Comparison of ENCODE assay signal across 8 cellular contexts in the genomic region with DNA sequence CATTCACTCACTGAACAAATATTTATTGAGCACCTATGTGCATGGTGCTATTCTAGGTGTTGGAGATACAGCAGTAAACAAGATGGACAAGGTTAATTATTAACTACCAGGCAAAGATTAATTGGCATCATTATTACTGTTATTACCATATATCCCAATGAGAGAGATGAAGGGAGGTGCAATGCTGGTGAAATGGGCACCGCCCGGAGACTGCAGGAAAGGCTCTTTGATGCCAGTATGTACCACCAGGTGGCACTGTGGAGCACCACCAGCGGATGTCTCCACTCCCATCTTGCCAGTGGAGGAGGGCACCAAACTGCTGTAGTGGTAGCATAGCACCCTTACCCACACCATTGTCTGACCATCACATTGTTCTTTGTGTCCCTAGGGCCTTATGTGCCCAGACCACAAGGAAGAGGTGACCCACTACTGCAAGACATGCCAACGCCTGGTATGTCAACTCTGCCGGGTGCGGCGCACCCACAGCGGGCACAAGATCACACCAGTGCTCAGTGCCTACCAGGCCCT. TPM values are rescaled to one million over a fixed set of nuclear protein-coding genes. Genes with fewer than 3 reads are reported as not detected.
DNase-seq lines count a peak whose midpoint lies in the region; ATAC-seq and TF ChIP-seq lines count a peak whose summit lies in the region.

No MANE protein-coding gene starts in this region.

- H3K4me3 ChIP-seq in sigmoid colon: no peak overlapping the region

- DNase-seq in NCI-H524 (lab: John Stamatoyannopoulos, UW) (peak; percentile 35 to 59), NCI-H524 treated with DMSO at 0.1 percent for 48 hours (lab: John Stamatoyannopoulos, UW) (no peak), NCI-H2081 (lab: John Stamatoyannopoulos, UW) (peak; percentile 84 to 86), T-helper 22 cell (ENCODE audit: low read depth) (peak; percentile 51), anterior cingulate cortex (lab: John Stamatoyannopoulos, UW) (peak in 53 of 58 donors; percentile 31 to 93 (median 70)), left ventricle myocardium superior (peak; percentile 86), sigmoid colon (peak; percentile 91)

- intact Hi-C loops in left ventricle myocardium superior (cut with micrococcal nuclease) (no loop called here), sigmoid colon (cut with DNase I) (loop anchor here (1.0 kb wide), 1 partner anchor 17 kb away; no protein-coding TSS in a partner anchor)

- TF ChIP-seq POLR2A in sigmoid colon (IDR thresholded peaks at IDR 0.05): no peak

- 54 to 61% methylated on average over 8 of the region's 8 CpGs for WGBS in sigmoid colon, 2 donors

- H3K27me3 ChIP-seq in sigmoid colon: peaks cover 12 to 29% (median 20%) of the 10 kb centered on the region in 3 donors

- H3K9me3 ChIP-seq in sigmoid colon: no peaks in the 10 kb centered on the region

- no peak for TF ChIP-seq EP300 in sigmoid colon (IDR thresholded peaks at IDR 0.05)

- peak; percentile 88 to 94 (median 91) for TF ChIP-seq CTCF in sigmoid colon (IDR thresholded peaks at IDR 0.05)

- no peak overlapping the region for H3K27ac ChIP-seq in sigmoid colon

- H3K36me3 ChIP-seq in sigmoid colon: no peaks in the 10 kb centered on the region

- H3K4me1 ChIP-seq in sigmoid colon: peaks cover 0 to 39% (median 24%) of the 10 kb centered on the region in 4 donors

- peak; percentile 51 for ATAC-seq in left ventricle myocardium superior
- no peak for ATAC-seq in HG03460 (IDR thresholded peaks at IDR 0.05; ENCODE audit: unreplicated experiment)

RNA-seq across cellular contexts. Expression of a gene that starts 3.0 kb away (rescaled TPM):
- 0.22 TPM for total RNA-seq in left ventricle myocardium superior
- total RNA-seq in sigmoid colon: 1 to 10 TPM in 1 of 4 donors, under 1 TPM in 3; 0.16 to 3.0 (median 0.52) TPM
- polyA plus RNA-seq in sigmoid colon: under 1 TPM in 2 of 3 donors, not detected in 1; 0.60 to 0.92 TPM

RNA-seq across cellular contexts. Expression of a gene that starts 3.5 kb away (rescaled TPM):
- total RNA-seq in left ventricle myocardium superior (134 TPM), sigmoid colon (100 to 1,000 TPM in 3 of 4 donors, 10 to 100 TPM in 1; 72.9 to 119 (median 110) TPM)
- 100 to 1,000 TPM in 2 of 3 donors, 10 to 100 TPM in 1; 74.2 to 245 (median 114) TPM for polyA plus RNA-seq in sigmoid colon

RNA-seq across cellular contexts. Expression of a gene that starts 31.1 kb away (rescaled TPM):
- total RNA-seq in left ventricle myocardium superior (6.3 TPM), sigmoid colon (10 to 100 TPM in 3 of 4 donors, 1 to 10 TPM in 1; 9.6 to 43.5 (median 18.5) TPM)
- polyA plus RNA-seq in sigmoid colon: 10 to 100 TPM in 1 of 3 donors, 1 to 10 TPM in 2; 3.5 to 13.4 (median 6.0) TPM

RNA-seq across cellular contexts. Expression of a gene that starts 31.9 kb away (rescaled TPM):
- total RNA-seq in left ventricle myocardium superior (14.1 TPM), sigmoid colon (10 to 100 TPM; 15.5 to 29.8 (median 27.7) TPM)
- 10 to 100 TPM; 51.7 to 69.7 (median 53.2) TPM for polyA plus RNA-seq in sigmoid colon

RNA-seq across cellular contexts. Expression of a gene that starts 36.3 kb away (rescaled TPM):
- total RNA-seq in left ventricle myocardium superior: 52.4 TPM
- 100 to 1,000 TPM in 3 of 4 donors, 10 to 100 TPM in 1; 29.2 to 144 (median 127) TPM for total RNA-seq in sigmoid colon
- polyA plus RNA-seq in sigmoid colon: 100 to 1,000 TPM; 143 to 220 (median 196) TPM
